ENCODE assay signal across 8 cellular contexts in the genomic region with DNA sequence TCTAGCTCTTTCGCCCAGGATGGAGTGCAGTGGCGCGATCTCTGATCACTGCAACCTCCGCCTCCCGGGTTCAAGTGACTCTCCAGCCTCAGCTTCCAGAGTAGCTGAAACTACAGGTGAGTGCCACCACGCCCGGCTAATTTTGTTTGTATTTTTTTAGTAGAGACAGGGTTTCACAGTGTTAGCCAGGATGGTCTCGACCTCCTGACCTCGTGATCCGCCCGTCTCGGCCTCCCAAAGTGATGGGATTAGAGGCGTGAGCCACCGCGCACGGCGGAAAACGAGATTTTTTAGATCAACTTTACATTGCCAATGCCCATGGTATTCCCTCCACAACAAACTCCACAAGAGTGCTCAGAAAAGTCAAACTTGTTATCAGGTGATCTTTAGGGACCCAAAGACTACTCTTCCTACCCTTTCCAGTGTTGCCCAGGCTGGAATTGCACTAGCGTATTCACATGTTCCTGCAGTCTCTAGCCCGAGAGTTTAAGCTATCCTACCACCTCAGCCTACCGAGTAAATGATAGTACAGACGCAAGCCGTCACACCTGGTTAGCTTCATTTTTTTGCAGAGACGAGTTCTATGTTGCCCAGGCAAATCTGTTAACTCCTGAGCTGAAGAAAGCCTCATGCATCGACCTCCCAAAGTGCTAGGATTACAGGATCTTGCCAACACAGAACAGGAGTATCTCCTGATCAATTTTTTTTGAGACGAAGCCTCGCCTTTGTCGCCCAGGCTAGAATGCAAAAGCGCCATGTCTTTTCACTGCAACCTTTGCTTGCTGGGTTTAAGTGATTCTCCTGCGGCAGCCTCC.
DNase-seq lines count a peak whose midpoint lies in the region; ATAC-seq and TF ChIP-seq lines count a peak whose summit lies in the region.

No MANE protein-coding gene starts in this region.

- H3K27me3 ChIP-seq in iPS-20b (ENCODE audit: insufficient read depth, low read length): no peaks in the 10 kb centered on the region
- peaks cover 26% of the 10 kb centered on the region for H3K27me3 ChIP-seq in suprapubic skin

- WGBS in suprapubic skin: 7% methylated on average over 30 of the region's 30 CpGs

- CTCF ChIA-PET in Calu3 (lab: Charles Lee): interaction anchor here (0.7 to 3.2 kb wide), 13 partner anchors 9 to 97 kb away, joined by 3 to 25 read pairs (median 8); a partner anchor contains a TSS
- CTCF ChIA-PET in activated CD4-positive, alpha-beta memory T cell treated with anti-CD3 and anti-CD28 coated beads for 36 hours (lab: Charles Lee): interaction anchor here (1.5 to 3.0 kb wide), 7 partner anchors 9 to 57 kb away, joined by 3 to 37 read pairs (median 14); a partner anchor contains a TSS

- peak overlapping the region; percentile 70 for H3K27ac ChIP-seq in iPS-20b (ENCODE audit: low read length)
- H3K27ac ChIP-seq in suprapubic skin: peak overlapping the region; percentile 96

- H3K9me3 Mint-ChIP-seq in Calu3 (ENCODE audit: low read depth, unreplicated experiment): no peaks in the 10 kb centered on the region
- peaks cover 2% of the 10 kb centered on the region for H3K9me3 Mint-ChIP-seq in activated CD4-positive, alpha-beta memory T cell treated with anti-CD3 and anti-CD28 coated beads for 36 hours

- H3K36me3 ChIP-seq in iPS-20b (ENCODE audit: insufficient read depth, low read depth, low read length) (no peaks in the 10 kb centered on the region), suprapubic skin (no peaks in the 10 kb centered on the region)

- DNase-seq in Calu3 (peak; percentile 35), HT-29 (ENCODE audit: low spot score) (peak; percentile 72), suprapubic skin (ENCODE audit: low spot score in 2 of 2) (no peak)
- DNase-seq in activated CD4-positive, alpha-beta memory T cell treated with anti-CD3 and anti-CD28 coated beads for 36 hours: peak; percentile 54
- DNase-seq in NK-92 treated with Interleukin-12 subunit alpha and Interleukin-12 subunit beta, amount 100 ng/mL, for 24 hours (lab: John Stamatoyannopoulos, UW): no peak

- H3K4me3 ChIP-seq in iPS-20b (ENCODE audit: low read length) (peak overlapping the region; percentile 84), suprapubic skin (peak overlapping the region; percentile 65)

- H3K4me1 ChIP-seq in iPS-20b (ENCODE audit: insufficient read depth, low read length) (peaks cover 9% of the 10 kb centered on the region; the same call in 1 of the 2 replicates), suprapubic skin (peaks cover 25% of the 10 kb centered on the region)

- ATAC-seq in GM18511 (IDR thresholded peaks at IDR 0.05; ENCODE audit: unreplicated experiment): no peak
- no peak for ATAC-seq in HG02623 (IDR thresholded peaks at IDR 0.05; ENCODE audit: unreplicated experiment)

- H3K4me3 Mint-ChIP-seq in Calu3 (ENCODE audit: low read depth, unreplicated experiment): no peak overlapping the region
- no peak overlapping the region for H3K4me3 Mint-ChIP-seq in activated CD4-positive, alpha-beta memory T cell treated with anti-CD3 and anti-CD28 coated beads for 36 hours

- TF ChIP-seq POLR2A in suprapubic skin (IDR thresholded peaks at IDR 0.05): no peak

- no peak overlapping the region for H3K27ac Mint-ChIP-seq in Calu3 (ENCODE audit: unreplicated experiment)
- no peak overlapping the region for H3K27ac Mint-ChIP-seq in activated CD4-positive, alpha-beta memory T cell treated with anti-CD3 and anti-CD28 coated beads for 36 hours

- TF ChIP-seq EP300 in suprapubic skin (IDR thresholded peaks at IDR 0.05): no peak

- peak overlapping the region; percentile 97 for H3K9ac ChIP-seq in iPS-20b (ENCODE audit: low read depth, low read length)

- intact Hi-C loops in Calu3 (cut with micrococcal nuclease; ENCODE audit: unreplicated experiment): loop anchor here (1.0 to 5.0 kb wide), 7 partner anchors 16 to 1677 kb away; a partner anchor contains a TSS
- intact Hi-C loops in activated CD4-positive, alpha-beta memory T cell treated with anti-CD3 and anti-CD28 coated beads for 36 hours (cut with micrococcal nuclease): loop anchor here (1.0 to 5.0 kb wide), 12 partner anchors 9 to 917 kb away; a partner anchor contains a TSS

- POLR2A ChIA-PET in activated CD4-positive, alpha-beta memory T cell treated with anti-CD3 and anti-CD28 coated beads for 36 hours (lab: Charles Lee): interaction anchor here (0.5 to 5.4 kb wide), 28 partner anchors 8 to 1622 kb away, joined by 3 to 298 read pairs (median 12); a partner anchor contains a TSS

- H3K4me1 Mint-ChIP-seq in Calu3 (ENCODE audit: low read depth, unreplicated experiment): peaks cover 48% of the 10 kb centered on the region
- peaks cover 5% of the 10 kb centered on the region for H3K4me1 Mint-ChIP-seq in activated CD4-positive, alpha-beta memory T cell treated with anti-CD3 and anti-CD28 coated beads for 36 hours (ENCODE audit: low read depth)

- H3K36me3 Mint-ChIP-seq in Calu3 (ENCODE audit: insufficient read depth, unreplicated experiment): no peaks in the 10 kb centered on the region
- H3K36me3 Mint-ChIP-seq in activated CD4-positive, alpha-beta memory T cell treated with anti-CD3 and anti-CD28 coated beads for 36 hours: no peaks in the 10 kb centered on the region

- BruUV-seq in Calu3 (replicated peaks; lab: Mats Ljungman, UMichigan): no TSS peak

- H3K27me3 Mint-ChIP-seq in Calu3 (ENCODE audit: unreplicated experiment): no peaks in the 10 kb centered on the region
- H3K27me3 Mint-ChIP-seq in activated CD4-positive, alpha-beta memory T cell treated with anti-CD3 and anti-CD28 coated beads for 36 hours: no peaks in the 10 kb centered on the region

- TF ChIP-seq CTCF in Calu3 (IDR thresholded peaks at IDR 0.05; ENCODE audit: unreplicated experiment) (no peak), suprapubic skin (IDR thresholded peaks at IDR 0.05) (no peak)

- H3K9me3 ChIP-seq in iPS-20b (ENCODE audit: insufficient read depth, low read depth, low read length) (no peaks in the 10 kb centered on the region), suprapubic skin (no peaks in the 10 kb centered on the region)

Comparison
In these comparisons a context has a peak if more than half of its experiments do, and no peak if none do; other contexts are left out.
1. DNase-seq: peak in Calu3 (single experiment), HT-29 (single experiment) and activated CD4-positive, alpha-beta memory T cell treated with anti-CD3 and anti-CD28 coated beads for 36 hours (single experiment); none in suprapubic skin (0 of 2) and NK-92 treated with Interleukin-12 subunit alpha and Interleukin-12 subunit beta, amount 100 ng/mL, for 24 hours (single experiment).